ENCODE assay signal across 27 cellular contexts in the genomic region with DNA sequence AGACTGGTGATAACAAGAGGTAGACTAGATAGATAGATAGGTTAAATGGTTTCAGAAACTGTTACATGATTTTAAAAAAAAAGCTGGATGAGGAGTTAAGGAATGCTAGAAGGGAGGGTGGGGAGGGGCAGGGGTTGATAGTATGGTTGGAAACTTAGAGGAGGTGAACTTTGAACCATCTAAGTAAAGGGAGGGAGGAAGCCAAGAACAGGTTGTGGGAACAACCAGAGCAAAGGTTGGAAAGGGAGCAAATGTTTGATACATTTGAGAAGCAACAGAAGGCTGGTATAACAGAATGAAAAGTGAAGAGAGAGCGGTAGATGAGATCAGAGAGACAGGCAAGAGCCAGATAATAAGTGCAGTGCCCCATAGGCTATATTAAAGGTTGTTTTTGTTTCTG.
"Had no signal": no experiment of that assay in that cellular context is flagged by ENCODE, and none has a peak within 500 bp of the region (broad histone marks: within the 10 kb centered on the region; RNA-seq: fewer than 3 reads in every experiment).

No MANE protein-coding gene starts in this region.

- H3K27me3 ChIP-seq: esophagus muscularis mucosa, foreskin keratinocyte, gastroesophageal sphincter, heart left ventricle, neural progenitor cell, testis, tibial artery had no signal

- H3K4me3 Mint-ChIP-seq: dendritic cell treated with granulocyte-macrophage colony-stimulating factor and Interleukin-4, amounts not matched to agents 40 ng/mL and 50 ng/mL, for 4 days; memory B cell; naive B cell; natural killer cell treated with Interleukin-12 subunit alpha and Interleukin-12 subunit beta and Interleukin-15 and Interleukin-18, amount 100 ng/mL, for 72 hours; neural progenitor cell; stimulated activated effector memory CD8-positive, alpha-beta T cell treated with anti-CD3 and anti-CD28 coated beads, Interleukin-12 subunit alpha, Interleukin-12 subunit beta, amount 100 ng/mL, for 72 hours; type B pancreatic cell had no signal

- H3K9me3 ChIP-seq: esophagus muscularis mucosa, gastroesophageal sphincter, heart left ventricle, testis, tibial artery had no signal

- H3K4me3 ChIP-seq: esophagus muscularis mucosa, gastroesophageal sphincter, heart left ventricle, lung, neural progenitor cell, testis, tibial artery had no signal

- H3K27ac Mint-ChIP-seq: dendritic cell treated with granulocyte-macrophage colony-stimulating factor and Interleukin-4, amounts not matched to agents 40 ng/mL and 50 ng/mL, for 4 days; memory B cell; naive B cell; natural killer cell treated with Interleukin-12 subunit alpha and Interleukin-12 subunit beta and Interleukin-15 and Interleukin-18, amount 100 ng/mL, for 72 hours; neural progenitor cell; progenitor cell of endocrine pancreas; stimulated activated effector memory CD8-positive, alpha-beta T cell treated with anti-CD3 and anti-CD28 coated beads, Interleukin-12 subunit alpha, Interleukin-12 subunit beta, amount 100 ng/mL, for 72 hours; type B pancreatic cell had no signal

- H3K9me3 Mint-ChIP-seq: dendritic cell treated with granulocyte-macrophage colony-stimulating factor and Interleukin-4, amounts not matched to agents 40 ng/mL and 50 ng/mL, for 4 days; memory B cell; naive B cell; neural progenitor cell; stimulated activated effector memory CD8-positive, alpha-beta T cell treated with anti-CD3 and anti-CD28 coated beads, Interleukin-12 subunit alpha, Interleukin-12 subunit beta, amount 100 ng/mL, for 72 hours; type B pancreatic cell had no signal

- H3K36me3 Mint-ChIP-seq: memory B cell; naive B cell; natural killer cell treated with Interleukin-12 subunit alpha and Interleukin-12 subunit beta and Interleukin-15 and Interleukin-18, amount 100 ng/mL, for 72 hours; neural progenitor cell; stimulated activated effector memory CD8-positive, alpha-beta T cell treated with anti-CD3 and anti-CD28 coated beads, Interleukin-12 subunit alpha, Interleukin-12 subunit beta, amount 100 ng/mL, for 72 hours had no signal

- ATAC-seq: foreskin keratinocyte; gastroesophageal sphincter; heart left ventricle; left cardiac atrium; left ventricle myocardium superior; natural killer cell treated with Interleukin-12 subunit alpha and Interleukin-12 subunit beta and Interleukin-15 and Interleukin-18, amount 100 ng/mL, for 72 hours; sciatic nerve; stimulated activated effector memory CD8-positive, alpha-beta T cell treated with anti-CD3 and anti-CD28 coated beads, Interleukin-12 subunit alpha, Interleukin-12 subunit beta, amount 100 ng/mL, for 72 hours; stimulated activated naive CD8-positive, alpha-beta T cell treated with anti-CD3 and anti-CD28 coated beads, Interleukin-15, Interleukin-2, amounts not matched to agents 100 U/mL and 50 U/mL, for 24 hours had no signal

- H3K36me3 ChIP-seq: heart left ventricle, neural progenitor cell, tibial artery had no signal

- H3K27me3 Mint-ChIP-seq: dendritic cell treated with granulocyte-macrophage colony-stimulating factor and Interleukin-4, amounts not matched to agents 40 ng/mL and 50 ng/mL, for 4 days; memory B cell; naive B cell; progenitor cell of endocrine pancreas; type B pancreatic cell had no signal

- H3K4me1 ChIP-seq: esophagus muscularis mucosa, foreskin keratinocyte, gastroesophageal sphincter, heart left ventricle, neural progenitor cell, parathyroid adenoma, testis, tibial artery had no signal

- FAIRE-seq: colon, endothelial cell of umbilical vein had no signal

- DNase-seq: effector memory CD4-positive, alpha-beta T cell; foreskin keratinocyte; heart left ventricle; hippocampal formation; left cardiac atrium; left ventricle myocardium superior; naive B cell; stimulated activated CD4-positive, alpha-beta T cell treated with anti-CD3 and anti-CD28 coated beads, Interleukin-2, amount 100 ng/mL, for 24 hours; stimulated activated CD4-positive, alpha-beta T cell treated with anti-CD3 and anti-CD28 coated beads, Interleukin-4, amount 100 ng/mL, for 24 hours; stimulated activated naive CD8-positive, alpha-beta T cell treated with anti-CD3 and anti-CD28 coated beads, Interleukin-15, Interleukin-2, amounts not matched to agents 100 U/mL and 50 U/mL, for 24 hours; substantia nigra; testis; tibial artery had no signal

- H3K4me1 Mint-ChIP-seq: memory B cell; naive B cell; stimulated activated effector memory CD8-positive, alpha-beta T cell treated with anti-CD3 and anti-CD28 coated beads, Interleukin-12 subunit alpha, Interleukin-12 subunit beta, amount 100 ng/mL, for 72 hours had no signal

- H3K27ac ChIP-seq: esophagus muscularis mucosa, foreskin keratinocyte, gastroesophageal sphincter, heart left ventricle, neural progenitor cell, parathyroid adenoma, testis, tibial artery had no signal
